1 cellular context compared by ENCODE assay signal in the genomic region with DNA sequence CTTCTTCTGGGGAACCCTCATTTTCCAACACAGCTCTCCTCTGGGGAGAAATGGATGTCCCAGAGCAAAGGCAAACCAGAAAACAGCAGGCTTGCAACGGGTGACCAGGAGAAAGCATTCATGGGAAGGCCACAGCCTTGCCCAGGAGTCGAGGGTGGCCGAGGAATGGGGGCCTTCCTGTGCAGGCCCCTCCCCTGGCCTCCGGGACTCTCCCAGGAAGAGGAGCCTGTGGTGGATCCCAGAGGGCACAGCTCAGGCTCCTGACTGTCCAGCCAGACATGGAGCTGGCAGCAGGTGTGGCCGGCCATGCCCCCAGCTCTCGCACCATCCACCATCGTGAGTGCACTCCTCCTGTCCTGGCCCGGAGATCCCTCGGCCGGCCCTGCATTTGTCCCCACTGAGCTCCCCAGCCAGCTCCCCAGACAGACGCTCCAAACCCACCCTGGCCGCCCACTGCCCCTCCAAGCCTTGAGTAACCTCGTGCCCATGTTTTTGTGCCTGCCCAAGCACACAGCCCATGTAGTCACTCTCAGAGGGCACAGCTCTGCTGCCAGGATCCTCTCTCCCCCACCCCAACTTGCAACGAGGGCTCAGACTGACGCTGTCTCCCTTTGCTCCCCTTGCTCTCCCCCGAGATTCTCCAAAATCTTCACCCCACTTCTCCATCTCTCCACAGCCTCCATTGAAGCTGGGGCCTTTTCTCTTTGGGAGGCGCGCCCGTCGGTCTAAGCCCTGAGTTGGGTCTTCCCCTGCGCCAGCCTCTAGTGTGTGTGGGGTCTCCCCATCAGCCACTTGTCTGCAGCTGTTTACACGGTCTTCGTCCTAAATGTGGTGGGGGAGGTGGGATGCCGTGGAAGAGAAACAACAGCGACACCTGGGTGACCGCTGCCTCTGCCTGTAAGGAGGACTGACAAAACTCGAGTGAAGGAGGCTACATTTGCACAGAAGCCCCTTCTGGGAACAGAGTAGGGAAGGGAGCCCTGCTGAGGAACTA.
TF ChIP-seq lines count a peak whose summit lies in the region.

No MANE protein-coding gene starts in this region.

TF ChIP-seq in IMR-90, 13 proteins besides CTCF, POLR2A, EP300 and RAD21:
- TF ChIP-seq CEBPB (IDR thresholded peaks at IDR 0.05; ENCODE audit: low read depth, low read length) (no peak), RFX5 (IDR thresholded peaks at IDR 0.05; ENCODE audit: low read depth, low read length) (no peak), NFE2L2 (IDR thresholded peaks at IDR 0.05; ENCODE audit: low read depth, low read length) (no peak), FOS (IDR thresholded peaks at IDR 0.05; ENCODE audit: low read depth, low read length) (no peak), RCOR1 (IDR thresholded peaks at IDR 0.05; ENCODE audit: insufficient replicate concordance, low read length) (no peak), CHD1 (IDR thresholded peaks at IDR 0.05; ENCODE audit: low read depth, low read length) (no peak), MAFK (IDR thresholded peaks at IDR 0.05; ENCODE audit: low read depth, low read length) (no peak), SMC3 (IDR thresholded peaks at IDR 0.05; ENCODE audit: low read depth, low read length) (no peak), MAZ (IDR thresholded peaks at IDR 0.05; ENCODE audit: borderline replicate concordance, low read depth, low read length) (no peak), BHLHE40 (IDR thresholded peaks at IDR 0.05; ENCODE audit: low read depth, low read length) (no peak), ELK1 (IDR thresholded peaks at IDR 0.05; ENCODE audit: borderline replicate concordance, low read depth, low read length) (no peak), MXI1 (IDR thresholded peaks at IDR 0.05; ENCODE audit: borderline replicate concordance, low read depth, low read length) (no peak)
- TF ChIP-seq, protein P1, sequence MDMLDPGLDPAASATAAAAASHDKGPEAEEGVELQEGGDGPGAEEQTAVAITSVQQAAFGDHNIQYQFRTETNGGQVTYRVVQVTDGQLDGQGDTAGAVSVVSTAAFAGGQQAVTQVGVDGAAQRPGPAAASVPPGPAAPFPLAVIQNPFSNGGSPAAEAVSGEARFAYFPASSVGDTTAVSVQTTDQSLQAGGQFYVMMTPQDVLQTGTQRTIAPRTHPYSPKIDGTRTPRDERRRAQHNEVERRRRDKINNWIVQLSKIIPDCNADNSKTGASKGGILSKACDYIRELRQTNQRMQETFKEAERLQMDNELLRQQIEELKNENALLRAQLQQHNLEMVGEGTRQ (IDR thresholded peaks at IDR 0.05; ENCODE audit: low read depth, low read length): no peak
